In the genomic region with DNA sequence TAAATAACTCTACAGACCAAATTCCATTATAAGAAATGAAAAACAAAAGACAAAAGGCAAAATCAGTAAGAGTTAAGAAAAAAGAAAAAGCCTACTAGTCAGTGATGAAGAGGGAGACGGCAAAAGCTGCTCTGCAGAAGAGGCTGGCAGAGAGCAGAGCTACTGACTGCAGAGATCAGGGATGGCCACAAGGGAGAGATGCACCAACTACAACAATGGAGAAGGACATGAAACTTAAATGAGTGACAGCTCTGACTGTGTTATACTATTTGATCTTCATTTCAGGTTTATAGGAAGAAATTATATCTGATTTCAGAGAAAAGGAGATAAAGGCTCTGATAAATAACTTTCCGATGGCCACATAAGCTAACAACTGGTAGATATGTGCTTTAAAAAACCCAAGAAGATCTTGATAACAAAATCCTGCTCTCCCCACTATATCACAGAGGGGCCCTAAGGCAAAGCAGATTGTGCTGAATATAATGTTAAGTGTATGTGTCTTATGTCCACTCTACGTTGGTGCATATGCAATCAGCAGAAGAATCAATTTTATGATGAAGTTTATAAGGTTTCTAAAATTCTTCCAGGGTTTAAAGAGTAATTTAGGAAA, we compare ENCODE assay signal across 8 cellular contexts. TPM values are rescaled to one million over a fixed set of nuclear protein-coding genes. Genes with fewer than 3 reads are reported as not detected.
DNase-seq lines count a peak whose midpoint lies in the region; ATAC-seq and TF ChIP-seq lines count a peak whose summit lies in the region.

No MANE protein-coding gene starts in this region.

- in situ Hi-C loops in GM23248 (cut with MboI) (no loop called here), transverse colon (cut with MboI; ENCODE audit: low pct_ligation_motif_present in 1 of 4, low pct_unique_long_range_greater_than_20kb in 1 of 4, low sequenced_read_pairs in 3 of 4) (no loop called here)

- H3K27ac Mint-ChIP-seq in stimulated activated effector memory CD8-positive, alpha-beta T cell treated with anti-CD3 and anti-CD28 coated beads, Interleukin-12 subunit alpha, Interleukin-12 subunit beta, amount 100 ng/mL, for 72 hours: no peak overlapping the region

- TF ChIP-seq CTCF in transverse colon (IDR thresholded peaks at IDR 0.05): peak in 2 of 5 experiments; percentile 15 to 21

- H3K27me3 ChIP-seq in GM23248 (replicated peaks; ENCODE audit: insufficient read depth) (no peaks in the 10 kb centered on the region), transverse colon (no peaks in the 10 kb centered on the region)

- no peaks in the 10 kb centered on the region for H3K9me2 ChIP-seq in GM23248 (ENCODE audit: insufficient read depth)

- peaks cover 9% of the 10 kb centered on the region; the same call in 1 of the 2 replicates for H3F3A ChIP-seq in GM23248 (ENCODE audit: insufficient read depth)

- H3K36me3 Mint-ChIP-seq in stimulated activated effector memory CD8-positive, alpha-beta T cell treated with anti-CD3 and anti-CD28 coated beads, Interleukin-12 subunit alpha, Interleukin-12 subunit beta, amount 100 ng/mL, for 72 hours: peaks cover 98% of the 10 kb centered on the region

- H3K4me1 ChIP-seq in GM23248 (ENCODE audit: insufficient read depth) (no peaks in the 10 kb centered on the region), transverse colon (no peaks in the 10 kb centered on the region)

- H2AFZ ChIP-seq in GM23248: no peak overlapping the region

- H3K9me3 ChIP-seq in GM23248 (ENCODE audit: low read depth) (no peaks in the 10 kb centered on the region), transverse colon (no peaks in the 10 kb centered on the region)

- WGBS in GM23248 (ENCODE audit: low coverage in 1 of 2, low lambda C conversion rate in 2 of 2, missing lambda C conversion rate in 2 of 2), 2 experiments: 81 to 83% methylated on average over 3 of the region's 3 CpGs
- 76 to 77% methylated on average over 3 of the region's 3 CpGs for WGBS in transverse colon (ENCODE audit: low coverage in 1 of 2), 2 donors

- no peak overlapping the region for H3K4me3 ChIP-seq in GM23248
- no peak overlapping the region for H3K4me3 ChIP-seq in transverse colon

- H4K20me1 ChIP-seq in GM23248 (ENCODE audit: insufficient read depth): no peaks in the 10 kb centered on the region

- H3K27ac ChIP-seq in GM23248 (no peak overlapping the region), transverse colon (no peak overlapping the region)

- TF ChIP-seq POLR2A in transverse colon (IDR thresholded peaks at IDR 0.05): no peak

- H3K4me1 Mint-ChIP-seq in stimulated activated effector memory CD8-positive, alpha-beta T cell treated with anti-CD3 and anti-CD28 coated beads, Interleukin-12 subunit alpha, Interleukin-12 subunit beta, amount 100 ng/mL, for 72 hours: no peaks in the 10 kb centered on the region

- H3K9ac ChIP-seq in GM23248: no peak overlapping the region

- no peak overlapping the region for H3K4me2 ChIP-seq in GM23248 (ENCODE audit: unreplicated experiment)

- peaks cover 82% of the 10 kb centered on the region for H3K79me2 ChIP-seq in GM23248 (ENCODE audit: insufficient read depth)

- TF ChIP-seq EP300 in transverse colon (IDR thresholded peaks at IDR 0.05; ENCODE audit: low read depth): no peak

- ATAC-seq in stimulated activated effector memory CD8-positive, alpha-beta T cell treated with anti-CD3 and anti-CD28 coated beads, Interleukin-12 subunit alpha, Interleukin-12 subunit beta, amount 100 ng/mL, for 72 hours: peak; percentile 45

- DNase-seq in D341Med (ENCODE audit: low spot score) (peak; percentile 53), GM23248 (peak; percentile 42), RPMI8226 (peak; percentile 2), fibroblast of peridontal ligament (ENCODE audit: extremely low read depth) (peak; percentile 21), transverse colon (no peak), HuH-7 (ENCODE audit: low spot score) (no peak)
- DNase-seq in stimulated activated effector memory CD8-positive, alpha-beta T cell treated with anti-CD3 and anti-CD28 coated beads, Interleukin-12 subunit alpha, Interleukin-12 subunit beta, amount 100 ng/mL, for 72 hours (ENCODE audit: low spot score in 2 of 2): no peak
- DNase-seq in stimulated activated CD4-positive, alpha-beta T cell treated with anti-CD3 and anti-CD28 coated beads, Interleukin-15, amount 100 ng/mL, for 24 hours: no peak

- no peaks in the 10 kb centered on the region for H3K9me3 Mint-ChIP-seq in stimulated activated effector memory CD8-positive, alpha-beta T cell treated with anti-CD3 and anti-CD28 coated beads, Interleukin-12 subunit alpha, Interleukin-12 subunit beta, amount 100 ng/mL, for 72 hours

- H3K4me3 Mint-ChIP-seq in stimulated activated effector memory CD8-positive, alpha-beta T cell treated with anti-CD3 and anti-CD28 coated beads, Interleukin-12 subunit alpha, Interleukin-12 subunit beta, amount 100 ng/mL, for 72 hours: no peak overlapping the region

- peaks cover 44% of the 10 kb centered on the region for H3K36me3 ChIP-seq in GM23248 (ENCODE audit: low read depth)
- H3K36me3 ChIP-seq in transverse colon: peaks cover 0 to 59% (median 24%) of the 10 kb centered on the region in 4 donors

- intact Hi-C loops in transverse colon (cut with DNase I; ENCODE audit: low total_unique reads): no loop called here

RNA-seq across cellular contexts. Expression of gene COX18, which starts 58.4 kb away (rescaled TPM):
- 22.8 and 29.8 TPM in 2 replicates for total RNA-seq in GM23248 (2014; rRNA removed; shearing (Covaris generic))
- 3.6 and 4.9 TPM in 2 replicates for polyA plus RNA-seq in GM23248 (2016; fragmentation: Nextera tagmentation; extraction: Ambion mirVana)
- 10 to 100 TPM; 10.9 to 20.1 (median 18.4) TPM for total RNA-seq in transverse colon

Comparison
In these comparisons a context has a peak if more than half of its experiments do, and no peak if none do; other contexts are left out.
1. DNase-seq: peak in D341Med (single experiment), GM23248 (single experiment), RPMI8226 (single experiment) and fibroblast of peridontal ligament (single experiment); none in stimulated activated effector memory CD8-positive, alpha-beta T cell treated with anti-CD3 and anti-CD28 coated beads, Interleukin-12 subunit alpha, Interleukin-12 subunit beta, amount 100 ng/mL, for 72 hours (0 of 2), transverse colon (single experiment), stimulated activated CD4-positive, alpha-beta T cell treated with anti-CD3 and anti-CD28 coated beads, Interleukin-15, amount 100 ng/mL, for 24 hours (single experiment) and HuH-7 (single experiment).